8 cellular contexts compared by ENCODE assay signal in genomic region chr11:3160252-3161031, GRCh38. TPM values are rescaled to one million over a fixed set of nuclear protein-coding genes. Genes with fewer than 3 reads are reported as not detected.
DNase-seq lines count a peak whose midpoint lies in the region; ATAC-seq and TF ChIP-seq lines count a peak whose summit lies in the region.

No MANE protein-coding gene starts in this region.

- DNase-seq in COR-L47 (lab: John Stamatoyannopoulos, UW) (peak; percentile 44), MV-4-11 (lab: John Stamatoyannopoulos, UW) (peak; percentile 73), natural killer cell (no peak), upper lobe of left lung (peak; percentile 90 to 91)
- peak; percentile 35 for DNase-seq in activated naive CD4-positive, alpha-beta T cell treated with anti-CD3 and anti-CD28 coated beads, Interleukin-2, amount 50 U/mL, for 16 hours

- peak overlapping the region; percentile 43 to 65 for H3K4me3 ChIP-seq in gastroesophageal sphincter
- H3K4me3 ChIP-seq in upper lobe of left lung = peak overlapping the region; percentile 36 to 56 (median 46)

- TF ChIP-seq EP300 in gastroesophageal sphincter (IDR thresholded peaks at IDR 0.05) (no peak), upper lobe of left lung (IDR thresholded peaks at IDR 0.05) (no peak)

- H3K27ac ChIP-seq in gastroesophageal sphincter = peak overlapping the region; percentile 58 to 95 (median 94)
- peak overlapping the region; percentile 64 to 76 (median 69) for H3K27ac ChIP-seq in upper lobe of left lung

- WGBS in gastroesophageal sphincter (ENCODE audit: low coverage in 1 of 2), 2 donors = 0% methylated on average over 4 of the region's 48 CpGs; no CpG with 5 or more reads in 1 of the 2 donors
- WGBS in upper lobe of left lung, 2 donors = 4 to 5% methylated on average over 22 to 48 of the region's 48 CpGs

- no peaks in the 10 kb centered on the region for H3K9me3 ChIP-seq in gastroesophageal sphincter
- H3K9me3 ChIP-seq in upper lobe of left lung = no peaks in the 10 kb centered on the region

- H3K9me3 Mint-ChIP-seq in natural killer cell = no peaks in the 10 kb centered on the region

- no peaks in the 10 kb centered on the region for H3K27me3 ChIP-seq in gastroesophageal sphincter
- H3K27me3 ChIP-seq in upper lobe of left lung = no peaks in the 10 kb centered on the region

- no peaks in the 10 kb centered on the region for H3K27me3 Mint-ChIP-seq in natural killer cell (ENCODE audit: low read depth in 2 of 2)

- peaks cover 76 to 85% of the 10 kb centered on the region in 2 donors for H3K4me1 Mint-ChIP-seq in natural killer cell

- peaks cover 0 to 95% (median 55%) of the 10 kb centered on the region in 3 donors for H3K4me1 ChIP-seq in gastroesophageal sphincter
- peaks cover 60 to 96% (median 76%) of the 10 kb centered on the region in 4 donors for H3K4me1 ChIP-seq in upper lobe of left lung

- peak overlapping the region; percentile 80 to 93 for H3K27ac Mint-ChIP-seq in natural killer cell

- no peak for TF ChIP-seq CTCF in gastroesophageal sphincter (IDR thresholded peaks at IDR 0.05)
- no peak for TF ChIP-seq CTCF in natural killer cell (IDR thresholded peaks at IDR 0.05)
- TF ChIP-seq CTCF in upper lobe of left lung (IDR thresholded peaks at IDR 0.05) = no peak

- TF ChIP-seq POLR2A in gastroesophageal sphincter (IDR thresholded peaks at IDR 0.05) = no peak
- peak in 1 of 4 donors; percentile 20 for TF ChIP-seq POLR2A in upper lobe of left lung (IDR thresholded peaks at IDR 0.05)

- H3K4me3 Mint-ChIP-seq in natural killer cell = peak overlapping the region; percentile 93

- no peaks in the 10 kb centered on the region for H3K36me3 Mint-ChIP-seq in natural killer cell

- intact Hi-C loops in natural killer cell (cut with micrococcal nuclease) = no loop called here

- H3K36me3 ChIP-seq in gastroesophageal sphincter (peaks cover 0 to 5% of the 10 kb centered on the region in 2 donors), upper lobe of left lung (no peaks in the 10 kb centered on the region)

- ATAC-seq in gastroesophageal sphincter (peak; percentile 84), natural killer cell (peak in 2 of 3 donors; percentile 18 to 29), upper lobe of left lung (ENCODE audit: low FRiP score in 2 of 2) (peak; percentile 87 to 88), HG02981 (IDR thresholded peaks at IDR 0.05; ENCODE audit: unreplicated experiment) (no peak), GM21423 (IDR thresholded peaks at IDR 0.05; ENCODE audit: unreplicated experiment) (no peak)

RNA-seq across cellular contexts. Expression of gene OSBPL5, which starts 4.7 kb away (rescaled TPM):
- total RNA-seq in gastroesophageal sphincter (10 to 100 TPM; 39.9 to 94.0 (median 66.4) TPM), natural killer cell (100 to 1,000 TPM; 375 to 522 (median 377) TPM), upper lobe of left lung (10 to 100 TPM; 23.4 to 66.9 (median 48.3) TPM)

RNA-seq across cellular contexts. Expression of gene MRGPRG, which starts 58.2 kb away (rescaled TPM):
- total RNA-seq in gastroesophageal sphincter = not detected
- total RNA-seq in natural killer cell = not detected
- total RNA-seq in upper lobe of left lung = not detected

Comparison
In these comparisons a context has a peak if more than half of its experiments do, and no peak if none do; other contexts are left out.
1. ATAC-seq: peak in gastroesophageal sphincter (single experiment), natural killer cell (2 of 3) and upper lobe of left lung (2 of 2); none in HG02981 (single experiment) and GM21423 (single experiment).